In genomic region chr1:209435654-209436566, GRCh38 we compare ENCODE assay signal across 9 cellular contexts.
A peak's percentile ranks its signal among the peaks of the same experiment; 100 is the strongest.
DNase-seq lines count a peak whose midpoint lies in the region; ATAC-seq and TF ChIP-seq lines count a peak whose summit lies in the region.
"Had no signal": no experiment of that assay in that cellular context is flagged by ENCODE, and none has a peak within 500 bp of the region (broad histone marks: within the 10 kb centered on the region; RNA-seq: fewer than 3 reads in every experiment).

No MANE protein-coding gene starts in this region.

- TF ChIP-seq RAD21 in Ishikawa (IDR thresholded peaks at IDR 0.05; ENCODE audit: low read depth): peak; percentile 63

- H3K27ac ChIP-seq in brain microvascular endothelial cell: no peak overlapping the region
- H3K27ac ChIP-seq: BLaER1 had no signal

- TF ChIP-seq CTCF in brain microvascular endothelial cell (IDR thresholded peaks at IDR 0.05; ENCODE audit: low read depth, low read length, missing control alignments): peak; percentile 96

- H3K4me3 ChIP-seq in brain microvascular endothelial cell (ENCODE audit: low read depth, low read length): no peak overlapping the region
- H3K4me3 ChIP-seq: BLaER1 had no signal

- in situ Hi-C loops in brain microvascular endothelial cell (cut with HindIII; ENCODE audit: low pct_ligation_motif_present, low sequenced_read_pairs): no loop called here

- TF ChIP-seq EP300 in Ishikawa (IDR thresholded peaks at IDR 0.05; ENCODE audit: borderline replicate concordance): no peak

- DNase-seq in NCI-H187 (lab: John Stamatoyannopoulos, UW) (peak; percentile 21 to 24), NCI-H187 treated with DMSO at 0.1 percent for 48 hours (lab: John Stamatoyannopoulos, UW) (no peak), RKO (ENCODE audit: low spot score) (peak; percentile 61), brain microvascular endothelial cell (peak; percentile 87), islet precursor cell (peak; percentile 99)
- peak; percentile 28 for DNase-seq in stimulated activated CD4-positive, alpha-beta T cell treated with anti-CD3 and anti-CD28 coated beads, Interleukin-4, amount 100 ng/mL, for 24 hours

- no peaks in the 10 kb centered on the region for H3K27me3 ChIP-seq in brain microvascular endothelial cell (replicated peaks)
- H3K27me3 ChIP-seq: BLaER1 had no signal

- H3K36me3 ChIP-seq in brain microvascular endothelial cell (replicated peaks): no peaks in the 10 kb centered on the region
- H3K36me3 ChIP-seq: BLaER1 had no signal

- peak; percentile 68 for ATAC-seq in GM21737 (IDR thresholded peaks at IDR 0.05; ENCODE audit: unreplicated experiment)

TF ChIP-seq in Ishikawa, 13 proteins besides CTCF, POLR2A, EP300 and RAD21:
- TF ChIP-seq TAF1 (IDR thresholded peaks at IDR 0.05; ENCODE audit: low read depth) (no peak), YY1 (IDR thresholded peaks at IDR 0.05; ENCODE audit: low read depth) (0 out of 2 replicates have a peak, but pooled peaks have one; percentile 26), ZBTB7A (IDR thresholded peaks at IDR 0.05; ENCODE audit: low read depth) (no peak), TCF12 (IDR thresholded peaks at IDR 0.05; ENCODE audit: low read depth) (no peak)
- TF ChIP-seq, protein P1, sequence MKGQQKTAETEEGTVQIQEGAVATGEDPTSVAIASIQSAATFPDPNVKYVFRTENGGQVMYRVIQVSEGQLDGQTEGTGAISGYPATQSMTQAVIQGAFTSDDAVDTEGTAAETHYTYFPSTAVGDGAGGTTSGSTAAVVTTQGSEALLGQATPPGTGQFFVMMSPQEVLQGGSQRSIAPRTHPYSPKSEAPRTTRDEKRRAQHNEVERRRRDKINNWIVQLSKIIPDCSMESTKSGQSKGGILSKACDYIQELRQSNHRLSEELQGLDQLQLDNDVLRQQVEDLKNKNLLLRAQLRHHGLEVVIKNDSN (IDR thresholded peaks at IDR 0.05): no peak
